26 cellular contexts compared by ENCODE assay signal in genomic region chr2:118227698-118228508, GRCh38.
DNase-seq lines count a peak whose midpoint lies in the region; ATAC-seq and TF ChIP-seq lines count a peak whose summit lies in the region.
"Had no signal": no experiment of that assay in that cellular context is flagged by ENCODE, and none has a peak within 500 bp of the region (broad histone marks: within the 10 kb centered on the region; RNA-seq: fewer than 3 reads in every experiment).

No MANE protein-coding gene starts in this region.

- no TSS peak for BruUV-seq in PC-9 (replicated peaks; lab: Mats Ljungman, UMichigan)

- H3K4me1 ChIP-seq in GM23248 (ENCODE audit: insufficient read depth) (peaks cover 16% of the 10 kb centered on the region), PC-9 (replicated peaks; ENCODE audit: insufficient read depth) (peaks cover 17% of the 10 kb centered on the region), sigmoid colon (peaks cover 0 to 15% (median 14%) of the 10 kb centered on the region in 4 donors)

- TF ChIP-seq EP300 in sigmoid colon (IDR thresholded peaks at IDR 0.05): no peak

- intact Hi-C loops in PC-9 (cut with micrococcal nuclease; ENCODE audit: unreplicated experiment): no loop called here
- intact Hi-C loops in sigmoid colon (cut with DNase I): no loop called here

- CTCF ChIA-PET in PC-9 (lab: Charles Lee): interaction anchor here (0.6 kb wide), 1 partner anchor 11 kb away, joined by 3 read pairs; no protein-coding TSS in a partner anchor

- no peak overlapping the region for H3K9ac ChIP-seq in GM23248

- no peak overlapping the region for H3K4me2 ChIP-seq in GM23248 (ENCODE audit: unreplicated experiment)
- peak overlapping the region; percentile 62 for H3K4me2 ChIP-seq in PC-9

- peak; percentile 32 for DNase-seq in GM10266 (ENCODE audit: extremely low spot score)
- DNase-seq in GM23248: peak; percentile 24
- peak in 1 of 2 experiments; percentile 81 for DNase-seq in PC-9
- DNase-seq in fibroblast of gingiva (ENCODE audit: low read depth): peak; percentile 18
- DNase-seq in NCI-H1930 (lab: John Stamatoyannopoulos, UW): no peak
- DNase-seq in sigmoid colon: no peak
- no peak for DNase-seq in WERI-Rb-1
- DNase-seq: activated CD4-positive, alpha-beta T cell treated with anti-CD3 and anti-CD28 coated beads for 48 hours; activated effector memory CD4-positive, alpha-beta T cell treated with Interleukin-2 at 50 U/mL for 16 hours; aorta; CD4-positive, CD25-positive, alpha-beta regulatory T cell; effector CD8-positive, alpha-beta T cell; head of caudate nucleus; MG63; midbrain; naive B cell; NCI-H2029 treated with DMSO at 0.1 percent for 48 hours; posterior cingulate gyrus; stimulated activated naive CD8-positive, alpha-beta T cell treated with anti-CD3 and anti-CD28 coated beads, Interleukin-15, amount 100 ng/mL, for 72 hours; T1000 had no signal

- H3K9me3 ChIP-seq in GM23248 (ENCODE audit: low read depth): no peaks in the 10 kb centered on the region
- H3K9me3 ChIP-seq in PC-9 (ENCODE audit: insufficient read depth, low read depth): peaks cover 13% of the 10 kb centered on the region
- H3K9me3 ChIP-seq in sigmoid colon: no peaks in the 10 kb centered on the region
- H3K9me3 ChIP-seq in WERI-Rb-1 (ENCODE audit: severe bottlenecking): no peaks in the 10 kb centered on the region
- H3K9me3 ChIP-seq: MG63, neutrophil, right atrium auricular region, SJSA1 had no signal

- 38 to 49% methylated on average over 6 of the region's 6 CpGs for WGBS in GM23248 (ENCODE audit: low coverage in 1 of 2, low lambda C conversion rate in 2 of 2, missing lambda C conversion rate in 2 of 2), 2 experiments
- WGBS in sigmoid colon, 2 donors: 67 to 70% methylated on average over 6 of the region's 6 CpGs

- no peaks in the 10 kb centered on the region for H3K9me2 ChIP-seq in GM23248 (ENCODE audit: insufficient read depth)
- no peaks in the 10 kb centered on the region for H3K9me2 ChIP-seq in PC-9 (ENCODE audit: insufficient read depth)

- no peak for ATAC-seq in GM19023 (IDR thresholded peaks at IDR 0.05; ENCODE audit: unreplicated experiment)
- ATAC-seq: activated naive CD4-positive, alpha-beta T cell treated with anti-CD3 and anti-CD28 coated beads, Interleukin-2, amount 50 U/mL, for 72 hours; K562; stimulated activated naive CD8-positive, alpha-beta T cell treated with anti-CD3 and anti-CD28 coated beads, Interleukin-15, amount 100 ng/mL, for 72 hours had no signal

- TF ChIP-seq POLR2A in sigmoid colon (IDR thresholded peaks at IDR 0.05): no peak

- TF ChIP-seq CTCF in GM10266 (IDR thresholded peaks at IDR 0.05; ENCODE audit: control insufficient read depth, insufficient read depth, low read depth, missing control alignments): no peak
- TF ChIP-seq CTCF in PC-9 (conservative IDR thresholded peaks at IDR 0.05): no peak
- no peak for TF ChIP-seq CTCF in sigmoid colon (IDR thresholded peaks at IDR 0.05)
- no peak for TF ChIP-seq CTCF in WERI-Rb-1 (IDR thresholded peaks at IDR 0.05; ENCODE audit: low read depth, low read length)

- H3K4me3 ChIP-seq in GM23248 (no peak overlapping the region), PC-9 (peak overlapping the region; percentile 4; the same call in 1 of the 2 replicates), sigmoid colon (no peak overlapping the region), WERI-Rb-1 (ENCODE audit: low read depth, low read length) (no peak overlapping the region)
- H3K4me3 ChIP-seq: K562, MG63, right atrium auricular region, SJSA1 had no signal

- H3F3A ChIP-seq in GM23248 (ENCODE audit: insufficient read depth) (no peaks in the 10 kb centered on the region), PC-9 (ENCODE audit: insufficient read depth, low read depth) (peaks cover 22% of the 10 kb centered on the region)

- H4K20me1 ChIP-seq in GM23248 (ENCODE audit: insufficient read depth) (no peaks in the 10 kb centered on the region), PC-9 (ENCODE audit: insufficient read depth) (no peaks in the 10 kb centered on the region)

- H3K27ac ChIP-seq in GM23248 (peak overlapping the region; percentile 3; the same call in 1 of the 2 replicates), PC-9 (peak overlapping the region; percentile 54), sigmoid colon (no peak overlapping the region), WERI-Rb-1 (no peak overlapping the region)
- H3K27ac ChIP-seq: neutrophil, right atrium auricular region, SJSA1 had no signal

- H3K36me3 ChIP-seq in GM23248 (ENCODE audit: low read depth): no peaks in the 10 kb centered on the region
- no peaks in the 10 kb centered on the region for H3K36me3 ChIP-seq in PC-9 (ENCODE audit: low read depth)
- H3K36me3 ChIP-seq in sigmoid colon: no peaks in the 10 kb centered on the region
- H3K36me3 ChIP-seq in WERI-Rb-1: no peaks in the 10 kb centered on the region
- H3K36me3 ChIP-seq: MG63, neutrophil, right atrium auricular region, SJSA1 had no signal

- POLR2A ChIA-PET in PC-9 (lab: Charles Lee; ENCODE audit: unreplicated experiment): no interaction called here

- H2AFZ ChIP-seq in GM23248 (peak overlapping the region; percentile 47), PC-9 (peak overlapping the region; percentile 53)

- no peaks in the 10 kb centered on the region for H3K79me2 ChIP-seq in GM23248 (ENCODE audit: insufficient read depth)
- H3K79me2 ChIP-seq in PC-9 (ENCODE audit: low read depth): no peaks in the 10 kb centered on the region

- in situ Hi-C loops in GM23248 (cut with MboI): no loop called here

- no peaks in the 10 kb centered on the region for H3K27me3 ChIP-seq in GM23248 (replicated peaks; ENCODE audit: insufficient read depth)
- no peaks in the 10 kb centered on the region for H3K27me3 ChIP-seq in PC-9 (ENCODE audit: insufficient read depth, low read depth)
- H3K27me3 ChIP-seq in sigmoid colon: peaks cover 20 to 43% (median 30%) of the 10 kb centered on the region in 3 donors
- peaks cover 90% of the 10 kb centered on the region for H3K27me3 ChIP-seq in WERI-Rb-1 (ENCODE audit: insufficient read depth, low read depth, severe bottlenecking)
- H3K27me3 ChIP-seq: MG63, SJSA1 had no signal

Comparison
In these comparisons a context has a peak if more than half of its experiments do, and no peak if none do; other contexts are left out.
1. DNase-seq: peak in GM10266 (single experiment), GM23248 (single experiment) and fibroblast of gingiva (single experiment); none in NCI-H1930 (0 of 2), sigmoid colon (single experiment) and WERI-Rb-1 (single experiment).
2. H3K27ac ChIP-seq: peak in GM23248 (single experiment) and PC-9 (single experiment); none in sigmoid colon (0 of 4) and WERI-Rb-1 (single experiment).